7 cellular contexts compared by ENCODE assay signal in the genomic region with DNA sequence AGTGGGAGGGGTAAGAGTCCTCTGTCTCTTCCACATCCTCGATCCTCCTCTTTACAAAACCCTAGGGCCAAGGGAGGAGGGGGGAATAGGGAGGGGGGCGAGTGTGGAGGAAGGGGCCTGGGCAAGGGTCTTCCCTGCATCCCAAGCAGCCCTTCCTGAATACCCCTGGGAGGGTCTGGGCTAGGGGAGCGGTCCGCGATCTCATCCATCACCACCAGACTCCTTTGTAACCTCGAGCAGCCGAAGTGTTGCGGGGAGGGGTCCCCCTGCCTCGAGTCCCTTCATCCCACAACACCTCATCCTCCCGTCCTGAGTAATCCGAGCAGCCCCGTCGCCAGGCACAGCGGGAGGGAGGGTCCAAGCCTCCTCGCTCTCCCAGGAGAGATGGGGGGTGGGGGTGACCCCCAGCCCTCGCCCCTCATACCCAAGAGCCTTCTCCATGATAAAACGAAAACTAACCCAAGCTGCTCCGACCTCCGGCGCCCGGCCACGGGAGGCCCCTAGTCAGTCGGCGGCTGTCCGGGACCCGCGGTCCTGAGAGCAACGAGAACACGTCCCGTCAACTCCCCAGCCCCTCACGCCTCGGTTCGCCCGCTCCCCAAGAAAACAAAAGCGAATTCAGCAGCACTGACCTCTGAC. TPM values are rescaled to one million over a fixed set of nuclear protein-coding genes. Genes with fewer than 3 reads are reported as not detected.
DNase-seq lines count a peak whose midpoint lies in the region; ATAC-seq and TF ChIP-seq lines count a peak whose summit lies in the region.

No MANE protein-coding gene starts in this region.

- H3K4me3 ChIP-seq in gastroesophageal sphincter = peak overlapping the region; percentile 6 to 60
- H3K4me3 ChIP-seq in skeletal muscle tissue (ENCODE audit: low read length in 3 of 3) = peak overlapping the region; percentile 61 to 69 (median 68)

- TF ChIP-seq CTCF in gastroesophageal sphincter (IDR thresholded peaks at IDR 0.05) = no peak

- H3K27me3 ChIP-seq in gastroesophageal sphincter (peaks cover 28% of the 10 kb centered on the region), skeletal muscle tissue (ENCODE audit: control insufficient read depth in 3 of 3, insufficient read depth in 3 of 3, low read length in 3 of 3) (peaks cover 14 to 31% (median 24%) of the 10 kb centered on the region in 3 donors)

- WGBS in gastroesophageal sphincter (ENCODE audit: low coverage in 1 of 2), 2 donors = 0 to 19% methylated on average over 2 to 7 of the region's 35 CpGs

- DNase-seq in stimulated activated CD4-positive, alpha-beta T cell treated with anti-CD3 and anti-CD28 coated beads, Interleukin-4, amount 100 ng/mL, for 4 hours = no peak
- no peak for DNase-seq in globus pallidus (ENCODE audit: low spot score)

- no peak for TF ChIP-seq EP300 in gastroesophageal sphincter (IDR thresholded peaks at IDR 0.05)

- peak overlapping the region in 1 of 3 donors; percentile 16 for H3K9ac ChIP-seq in skeletal muscle tissue (ENCODE audit: low read depth in 1 of 3, low read length in 3 of 3)

- ATAC-seq in GM18868 (IDR thresholded peaks at IDR 0.05; ENCODE audit: unreplicated experiment) (peak; percentile 7), HG02642 (IDR thresholded peaks at IDR 0.05; ENCODE audit: poor library complexity, unreplicated experiment) (peak; percentile 19), SK-N-SH treated with all-trans-retinoic acid at 6 μM for 48 hours (peak; percentile 24), gastroesophageal sphincter (peak; percentile 18)

- H3K9me3 ChIP-seq in gastroesophageal sphincter = no peaks in the 10 kb centered on the region
- no peaks in the 10 kb centered on the region for H3K9me3 ChIP-seq in skeletal muscle tissue (ENCODE audit: control insufficient read depth in 3 of 3, low read length in 3 of 3)

- H3K36me3 ChIP-seq in gastroesophageal sphincter = no peaks in the 10 kb centered on the region
- no peaks in the 10 kb centered on the region for H3K36me3 ChIP-seq in skeletal muscle tissue (ENCODE audit: control insufficient read depth in 3 of 3, insufficient read depth in 3 of 3, low read length in 3 of 3)

- peaks cover 2 to 37% (median 19%) of the 10 kb centered on the region in 3 donors for H3K4me1 ChIP-seq in gastroesophageal sphincter
- peaks cover 13 to 22% (median 19%) of the 10 kb centered on the region in 3 donors for H3K4me1 ChIP-seq in skeletal muscle tissue (ENCODE audit: control insufficient read depth in 3 of 3, insufficient read depth in 3 of 3, low read length in 3 of 3)

- H3K27ac ChIP-seq in gastroesophageal sphincter = peak overlapping the region in 1 of 4 donors; percentile 28
- no peak overlapping the region for H3K27ac ChIP-seq in skeletal muscle tissue (ENCODE audit: low read depth, low read length)

- TF ChIP-seq POLR2A in gastroesophageal sphincter (IDR thresholded peaks at IDR 0.05) = no peak

TF ChIP-seq in SK-N-SH treated with all-trans-retinoic acid at 6 μM for 48 hours, 23 proteins besides CTCF, POLR2A, EP300 and RAD21:
- TF ChIP-seq ISL1 (CRISPR knock-in tag; IDR thresholded peaks at IDR 0.05) = 0 out of 2 replicates have a peak, but pooled peaks have one; percentile 8
- no peak for TF ChIP-seq ARNTL (CRISPR knock-in tag; IDR thresholded peaks at IDR 0.05; ENCODE audit: borderline replicate concordance, low read depth)

RNA-seq across cellular contexts. Expression of a gene that starts 0.5 kb away (rescaled TPM):
- total RNA-seq in gastroesophageal sphincter = under 1 TPM in 3 of 4 donors, not detected in 1; 0.08 to 0.94 (median 0.77) TPM
- under 0.01 TPM for total RNA-seq in skeletal muscle tissue
